Comparison of ENCODE assay signal across 10 cellular contexts in the genomic region with DNA sequence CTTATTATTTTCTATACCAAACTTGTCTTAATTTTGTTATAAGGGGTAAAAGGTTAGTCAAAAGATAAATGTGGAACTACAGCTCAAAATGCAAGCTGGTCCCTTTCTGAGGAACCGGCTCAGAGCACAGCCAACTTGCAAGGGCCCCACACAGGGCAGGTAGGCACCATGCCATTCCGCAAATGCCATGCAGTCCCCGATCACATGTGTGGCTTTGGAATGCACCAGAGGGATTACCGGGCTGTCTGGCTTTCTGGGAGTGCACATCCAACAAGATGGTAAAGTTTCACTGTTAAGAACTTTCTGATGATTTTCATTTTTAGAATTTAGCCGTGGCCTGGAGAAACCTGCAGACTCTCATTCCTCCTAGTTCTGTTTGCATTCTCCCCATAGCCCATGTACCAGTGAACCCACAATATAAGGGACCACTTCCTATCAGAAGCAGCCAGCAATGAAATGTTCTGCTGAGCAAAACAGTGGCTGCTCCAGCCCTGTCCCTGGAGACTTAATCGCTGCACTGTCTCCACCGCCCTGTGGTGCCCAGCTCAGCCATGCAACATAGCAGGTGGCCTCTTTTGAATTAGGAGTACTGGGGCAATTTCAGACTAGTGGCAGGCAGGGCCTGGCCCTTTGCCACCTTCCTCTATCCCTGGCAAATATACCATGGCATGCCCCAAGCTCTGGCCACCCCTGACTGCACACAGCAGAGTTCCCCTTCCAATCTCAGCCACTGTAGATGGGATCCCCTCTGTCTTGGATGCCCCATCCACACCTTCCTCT. TPM values are rescaled to one million over a fixed set of nuclear protein-coding genes. Genes with fewer than 3 reads are reported as not detected.
DNase-seq lines count a peak whose midpoint lies in the region; ATAC-seq and TF ChIP-seq lines count a peak whose summit lies in the region.
"Had no signal": no experiment of that assay in that cellular context is flagged by ENCODE, and none has a peak within 500 bp of the region (broad histone marks: within the 10 kb centered on the region; RNA-seq: fewer than 3 reads in every experiment).

No MANE protein-coding gene starts in this region.

- H3K27ac ChIP-seq in RWPE1 (peak overlapping the region; percentile 75), hepatocyte (no peak overlapping the region)
- H3K27ac ChIP-seq: SJSA1 had no signal

- peaks cover 29% of the 10 kb centered on the region for H4K20me1 ChIP-seq in hepatocyte (ENCODE audit: insufficient read depth, poor library complexity, severe bottlenecking)

- H3K27ac Mint-ChIP-seq in stimulated activated naive B cell treated with anti-CD40 and anti-IgM and Interleukin-4, amounts not matched to agents 10 μg/mL and 1 μg/mL and 100 μg/mL, for 72 hours: no peak overlapping the region
- no peak overlapping the region for H3K27ac Mint-ChIP-seq in T-helper 17 cell

- no peak overlapping the region for H2AFZ ChIP-seq in hepatocyte

- H3K4me1 Mint-ChIP-seq in stimulated activated naive B cell treated with anti-CD40 and anti-IgM and Interleukin-4, amounts not matched to agents 10 μg/mL and 1 μg/mL and 100 μg/mL, for 72 hours: peaks cover 22 to 25% of the 10 kb centered on the region in 2 donors
- H3K4me1 Mint-ChIP-seq in T-helper 17 cell: peaks cover 6% of the 10 kb centered on the region

- DNase-seq in RWPE1 (ENCODE audit: low spot score) (peak; percentile 41), kidney glomerular epithelial cell (lab: John Stamatoyannopoulos, UW) (peak; percentile 15), T-helper 17 cell (no peak), hepatocyte (ENCODE audit: low spot score) (no peak)
- DNase-seq in stimulated activated naive B cell treated with anti-CD40 and anti-IgM and Interleukin-4, amounts not matched to agents 10 μg/mL and 1 μg/mL and 100 μg/mL, for 72 hours: peak; percentile 4

- H3K4me3 ChIP-seq in hepatocyte: no peak overlapping the region
- H3K4me3 ChIP-seq: SJSA1 had no signal

- no peaks in the 10 kb centered on the region for H3K36me3 Mint-ChIP-seq in stimulated activated naive B cell treated with anti-CD40 and anti-IgM and Interleukin-4, amounts not matched to agents 10 μg/mL and 1 μg/mL and 100 μg/mL, for 72 hours
- peaks cover 5% of the 10 kb centered on the region for H3K36me3 Mint-ChIP-seq in T-helper 17 cell (ENCODE audit: low read depth)

- ATAC-seq in HG03354 (IDR thresholded peaks at IDR 0.05; ENCODE audit: poor library complexity, severe bottlenecking, unreplicated experiment) (peak; percentile 35), T-helper 17 cell (no peak), HG02840 (IDR thresholded peaks at IDR 0.05; ENCODE audit: low FRiP score, unreplicated experiment) (no peak), GM21360 (IDR thresholded peaks at IDR 0.05; ENCODE audit: unreplicated experiment) (no peak)
- ATAC-seq in stimulated activated naive B cell treated with anti-CD40 and anti-IgM and Interleukin-4, amounts not matched to agents 10 μg/mL and 1 μg/mL and 100 μg/mL, for 72 hours (replicated peaks): peak; percentile 86 to 87

- H3K4me1 ChIP-seq in hepatocyte (ENCODE audit: insufficient read depth): peaks cover 33% of the 10 kb centered on the region

- H3K27me3 Mint-ChIP-seq in stimulated activated naive B cell treated with anti-CD40 and anti-IgM and Interleukin-4, amounts not matched to agents 10 μg/mL and 1 μg/mL and 100 μg/mL, for 72 hours: peaks cover 26 to 30% of the 10 kb centered on the region in 2 donors
- H3K27me3 Mint-ChIP-seq in T-helper 17 cell: peaks cover 38% of the 10 kb centered on the region

- WGBS in hepatocyte (ENCODE audit: low lambda C conversion rate, missing lambda C conversion rate): 74% methylated on average over 7 of the region's 7 CpGs

- no peaks in the 10 kb centered on the region for H3K27me3 ChIP-seq in hepatocyte
- H3K27me3 ChIP-seq: SJSA1 had no signal

- TF ChIP-seq CTCF in RWPE1 (conservative IDR thresholded peaks at IDR 0.05; ENCODE audit: low read depth): no peak
- no peak for TF ChIP-seq CTCF in hepatocyte (IDR thresholded peaks at IDR 0.05; ENCODE audit: poor library complexity)

- no peaks in the 10 kb centered on the region for H3K9me2 ChIP-seq in hepatocyte (replicated peaks; ENCODE audit: insufficient read depth)

- no peaks in the 10 kb centered on the region for H3K36me3 ChIP-seq in hepatocyte (replicated peaks; ENCODE audit: insufficient read depth, low read depth)

- no peak overlapping the region for H3K4me3 Mint-ChIP-seq in stimulated activated naive B cell treated with anti-CD40 and anti-IgM and Interleukin-4, amounts not matched to agents 10 μg/mL and 1 μg/mL and 100 μg/mL, for 72 hours
- H3K4me3 Mint-ChIP-seq in T-helper 17 cell: no peak overlapping the region
- H3K4me3 Mint-ChIP-seq: neural crest cell had no signal

- H3K79me2 ChIP-seq in hepatocyte: peaks cover 100% of the 10 kb centered on the region

- no peaks in the 10 kb centered on the region for H3K9me3 Mint-ChIP-seq in stimulated activated naive B cell treated with anti-CD40 and anti-IgM and Interleukin-4, amounts not matched to agents 10 μg/mL and 1 μg/mL and 100 μg/mL, for 72 hours
- H3K9me3 Mint-ChIP-seq: neural crest cell had no signal

- POLR2A ChIA-PET in RWPE1 (lab: Yijun Ruan, JAX; ENCODE audit: low non-redundant PET): no interaction called here

- H3K9me3 ChIP-seq in T-helper 17 cell (ENCODE audit: control insufficient read depth, low read length, poor library complexity, severe bottlenecking) (no peaks in the 10 kb centered on the region), hepatocyte (ENCODE audit: low read depth) (no peaks in the 10 kb centered on the region)
- H3K9me3 ChIP-seq: SJSA1 had no signal

- CTCF ChIA-PET in RWPE1 (lab: Yijun Ruan, JAX): no interaction called here

- H3K4me2 ChIP-seq in hepatocyte: no peak overlapping the region

RNA-seq across cellular contexts. Expression of a gene that starts 11.4 kb away (rescaled TPM):
- 1 to 10 TPM in 1 of 2 donors, under 1 TPM in 1; 0.65 to 1.5 TPM for total RNA-seq in T-helper 17 cell
- 15.5 and 20.8 TPM in 2 replicates for total RNA-seq in hepatocyte
- polyA plus RNA-seq in hepatocyte: 36.1 and 48.3 TPM in 2 replicates

Comparison
In these comparisons a context has a peak if more than half of its experiments do, and no peak if none do; other contexts are left out.
1. ATAC-seq: peak in HG03354 (single experiment) and stimulated activated naive B cell treated with anti-CD40 and anti-IgM and Interleukin-4, amounts not matched to agents 10 μg/mL and 1 μg/mL and 100 μg/mL, for 72 hours (2 of 2); none in T-helper 17 cell (single experiment), HG02840 (single experiment) and GM21360 (single experiment).
2. DNase-seq: peak in RWPE1 (single experiment), kidney glomerular epithelial cell (single experiment) and stimulated activated naive B cell treated with anti-CD40 and anti-IgM and Interleukin-4, amounts not matched to agents 10 μg/mL and 1 μg/mL and 100 μg/mL, for 72 hours (single experiment); none in T-helper 17 cell (0 of 3) and hepatocyte (single experiment).